Comparison of ENCODE assay signal across 8 cellular contexts in genomic region chr4:182938213-182938645, GRCh38. TPM values are rescaled to one million over a fixed set of nuclear protein-coding genes. Genes with fewer than 3 reads are reported as not detected.
DNase-seq lines count a peak whose midpoint lies in the region; ATAC-seq and TF ChIP-seq lines count a peak whose summit lies in the region.

No MANE protein-coding gene starts in this region.

- H3K4me1 ChIP-seq in A673 (ENCODE audit: insufficient read depth, low read length, poor library complexity, severe bottlenecking), result no peaks in the 10 kb centered on the region
- H3K4me1 ChIP-seq in left lung, result peaks cover 0 to 2% of the 10 kb centered on the region in 2 donors

- TF ChIP-seq CTCF in A673 (conservative IDR thresholded peaks at IDR 0.05; ENCODE audit: low read depth, low read length) (peak; percentile 97), left lung (IDR thresholded peaks at IDR 0.05) (peak; percentile 89 to 94)

- H3K4me3 ChIP-seq in A673 (ENCODE audit: low read depth, low read length, poor library complexity, severe bottlenecking), result no peak overlapping the region
- H3K4me3 ChIP-seq in left lung, result no peak overlapping the region

- intact Hi-C loops in A673 (cut with micrococcal nuclease; ENCODE audit: unreplicated experiment) (loop anchor here (1.0 to 5.0 kb wide), 3 partner anchors 135 to 469 kb away; no protein-coding TSS in a partner anchor), left lung (cut with DNase I) (loop anchor here (5.0 to 10.0 kb wide), 2 partner anchors 134 to 317 kb away; no protein-coding TSS in a partner anchor)

- BruUV-seq in A673 (replicated peaks; lab: Mats Ljungman, UMichigan), result no TSS peak

- H3K27ac ChIP-seq in A673 (ENCODE audit: low read depth, low read length, poor library complexity, severe bottlenecking) (no peak overlapping the region), caudate nucleus (ENCODE audit: low read depth, low read length) (no peak overlapping the region), left lung (no peak overlapping the region)

- H3K27me3 ChIP-seq in A673 (replicated peaks; ENCODE audit: insufficient read depth, low read depth, low read length, poor library complexity) (peaks cover 6% of the 10 kb centered on the region), left lung (no peaks in the 10 kb centered on the region)

- peak; percentile 79 for DNase-seq in A673 (ENCODE audit: low spot score)
- peak; percentile 6 for DNase-seq in NCI-H2107 (lab: John Stamatoyannopoulos, UW)
- DNase-seq in activated CD4-positive, CD25-positive, alpha-beta regulatory T cell (lab: John Stamatoyannopoulos, UW), result peak; percentile 16 to 55 (median 28)
- peak in 48 of 61 donors; percentile 3 to 68 (median 24) for DNase-seq in caudate nucleus (lab: John Stamatoyannopoulos, UW)
- peak; percentile 68 to 91 for DNase-seq in left lung
- peak; percentile 46 to 69 (median 53) for DNase-seq in stimulated activated CD4-positive, alpha-beta T cell treated with anti-CD3 and anti-CD28 coated beads, TNF-alpha, amount 100 ng/mL, for 24 hours (ENCODE audit: low read depth in 3 of 3)

- ATAC-seq in GM18502 (IDR thresholded peaks at IDR 0.05; ENCODE audit: poor library complexity, unreplicated experiment) (peak; percentile 98), HG02870 (IDR thresholded peaks at IDR 0.05; ENCODE audit: unreplicated experiment) (peak; percentile 98), left lung (peak; percentile 100)

- H3K9me3 ChIP-seq in A673 (ENCODE audit: low read depth, low read length, poor library complexity, severe bottlenecking) (no peaks in the 10 kb centered on the region), left lung (no peaks in the 10 kb centered on the region)

- POLR2A ChIA-PET in A673 (lab: Charles Lee; ENCODE audit: low non-redundant PET), result no interaction called here

- no peaks in the 10 kb centered on the region for H3K36me3 ChIP-seq in A673 (ENCODE audit: insufficient read depth, low read length, poor library complexity, severe bottlenecking)
- no peaks in the 10 kb centered on the region for H3K36me3 ChIP-seq in left lung

- CTCF ChIA-PET in A673 (lab: Charles Lee), result interaction anchor here (0.6 to 3.0 kb wide), 5 partner anchors 134 to 635 kb away, joined by 3 to 44 read pairs (median 5); no protein-coding TSS in a partner anchor

RNA-seq across cellular contexts. Expression of gene DCTD, which starts 21.0 kb away (rescaled TPM):
- total RNA-seq in A673 (2021) (65.9 and 72.7 TPM in 2 replicates), left lung (10 to 100 TPM; 83.4 to 96.9 TPM)

Comparison
In these comparisons a context has a peak if more than half of its experiments do, and no peak if none do; other contexts are left out.
1. DNase-seq: peak in every context shown above with its lines; median percentile 80 in left lung; 79 in A673; 53 in stimulated activated CD4-positive, alpha-beta T cell treated with anti-CD3 and anti-CD28 coated beads, TNF-alpha, amount 100 ng/mL, for 24 hours; 28 in activated CD4-positive, CD25-positive, alpha-beta regulatory T cell; 24 in caudate nucleus; 6 in NCI-H2107.